Comparison of ENCODE assay signal across 23 cellular contexts in the genomic region with DNA sequence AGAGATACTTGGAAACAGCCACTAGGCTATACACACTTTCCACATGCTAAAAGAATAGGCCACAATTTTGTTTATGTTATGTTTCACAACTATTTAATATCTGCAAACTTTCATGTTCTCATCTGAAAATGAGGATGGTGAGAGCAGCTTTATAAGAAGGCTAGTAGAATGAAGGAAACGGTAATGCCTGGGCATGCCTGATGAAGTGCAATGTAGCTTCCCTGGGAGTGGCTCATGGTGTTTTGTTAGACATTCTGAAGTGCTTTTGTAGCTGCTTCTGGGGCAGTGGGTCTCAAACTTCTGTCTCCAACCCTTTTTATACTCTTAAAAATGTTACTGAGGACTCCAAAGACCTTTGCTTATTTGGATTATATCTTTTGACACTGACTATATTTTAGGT.
"Had no signal": no experiment of that assay in that cellular context is flagged by ENCODE, and none has a peak within 500 bp of the region (broad histone marks: within the 10 kb centered on the region; RNA-seq: fewer than 3 reads in every experiment).

No MANE protein-coding gene starts in this region.

- H3K9me3 ChIP-seq: adrenal gland, upper lobe of left lung had no signal

- H3K4me1 ChIP-seq: adrenal gland, upper lobe of left lung had no signal

- H3K27me3 Mint-ChIP-seq: activated naive CD8-positive, alpha-beta T cell; dendritic cell treated with granulocyte-macrophage colony-stimulating factor and Interleukin-4, amounts not matched to agents 40 ng/mL and 50 ng/mL, for 4 days; stimulated activated naive B cell treated with anti-CD40 and anti-IgM and Interleukin-4, amounts not matched to agents 10 μg/mL and 1 μg/mL and 100 μg/mL, for 72 hours had no signal

- ATAC-seq: left colon; sciatic nerve; SK-N-SH treated with all-trans-retinoic acid at 6 μM for 48 hours; stimulated activated naive B cell treated with anti-CD40 and anti-IgM and Interleukin-4, amounts not matched to agents 10 μg/mL and 1 μg/mL and 100 μg/mL, for 72 hours had no signal

- H3K4me3 Mint-ChIP-seq: activated naive CD8-positive, alpha-beta T cell; dendritic cell treated with granulocyte-macrophage colony-stimulating factor and Interleukin-4, amounts not matched to agents 40 ng/mL and 50 ng/mL, for 4 days; nephron; stimulated activated naive B cell treated with anti-CD40 and anti-IgM and Interleukin-4, amounts not matched to agents 10 μg/mL and 1 μg/mL and 100 μg/mL, for 72 hours had no signal

- H3K36me3 ChIP-seq: adrenal gland, cardiac muscle cell, upper lobe of left lung had no signal

- H3K27ac ChIP-seq: adrenal gland, cardiac muscle cell, upper lobe of left lung, VCaP had no signal

- DNase-seq: activated CD4-positive, alpha-beta T cell treated with anti-CD3 and anti-CD28 coated beads for 1 hour; activated CD4-positive, alpha-beta T cell treated with anti-CD3 and anti-CD28 coated beads, Interleukin-2, amount 50 U/mL, for 1 hour; activated T-cell treated with anti-CD3 and anti-CD28 coated beads, Interleukin-2, amount 50 U/mL, for 1 hour; adrenal gland; effector CD4-positive, alpha-beta T cell; hippocampal formation; islet precursor cell; left colon; mesenchymal stem cell; small intestine; stimulated activated CD4-positive, alpha-beta T cell treated with anti-CD3 and anti-CD28 coated beads, Interleukin-15, amount 100 ng/mL, for 24 hours; stimulated activated CD4-positive, alpha-beta T cell treated with anti-CD3 and anti-CD28 coated beads, Interleukin-2, amount 100 ng/mL, for 48 hours; stimulated activated CD8-positive, alpha-beta memory T cell treated with anti-CD3 and anti-CD28 coated beads, Interleukin-4, amount 100 ng/mL, for 48 hours; stimulated activated naive B cell treated with anti-CD40 and anti-IgM and Interleukin-4, amounts not matched to agents 10 μg/mL and 1 μg/mL and 100 μg/mL, for 72 hours; upper lobe of left lung had no signal

- H3K36me3 Mint-ChIP-seq: activated naive CD8-positive, alpha-beta T cell; stimulated activated naive B cell treated with anti-CD40 and anti-IgM and Interleukin-4, amounts not matched to agents 10 μg/mL and 1 μg/mL and 100 μg/mL, for 72 hours had no signal

- H3K4me1 Mint-ChIP-seq: nephron; stimulated activated naive B cell treated with anti-CD40 and anti-IgM and Interleukin-4, amounts not matched to agents 10 μg/mL and 1 μg/mL and 100 μg/mL, for 72 hours had no signal

- FAIRE-seq: endometrium, small intestine had no signal

- H3K27me3 ChIP-seq: adrenal gland, cardiac muscle cell, upper lobe of left lung had no signal

- H3K27ac Mint-ChIP-seq: activated naive CD8-positive, alpha-beta T cell; dendritic cell treated with granulocyte-macrophage colony-stimulating factor and Interleukin-4, amounts not matched to agents 40 ng/mL and 50 ng/mL, for 4 days; nephron; stimulated activated naive B cell treated with anti-CD40 and anti-IgM and Interleukin-4, amounts not matched to agents 10 μg/mL and 1 μg/mL and 100 μg/mL, for 72 hours had no signal

- H3K4me3 ChIP-seq: adrenal gland, cardiac muscle cell, upper lobe of left lung had no signal

- H3K9me3 Mint-ChIP-seq: nephron; stimulated activated naive B cell treated with anti-CD40 and anti-IgM and Interleukin-4, amounts not matched to agents 10 μg/mL and 1 μg/mL and 100 μg/mL, for 72 hours had no signal
